ENCODE assay signal across 26 cellular contexts in genomic region chr3:127399154-127399553, GRCh38.
"Had no signal": no experiment of that assay in that cellular context is flagged by ENCODE, and none has a peak within 500 bp of the region (broad histone marks: within the 10 kb centered on the region; RNA-seq: fewer than 3 reads in every experiment).

No MANE protein-coding gene starts in this region.

- H3K27me3 ChIP-seq: neural progenitor cell, ovary, right lobe of liver, sigmoid colon, suprapubic skin, testis, vagina had no signal

- ATAC-seq: naive thymus-derived CD4-positive, alpha-beta T cell; natural killer cell; psoas muscle; right cardiac atrium; right lobe of liver; stimulated activated effector memory CD8-positive, alpha-beta T cell treated with anti-CD3 and anti-CD28 coated beads, Interleukin-12 subunit alpha, Interleukin-12 subunit beta, amount 100 ng/mL, for 72 hours; stimulated activated naive B cell treated with anti-CD40 and anti-IgM and Interleukin-4, amounts not matched to agents 10 μg/mL and 1 μg/mL and 100 μg/mL, for 72 hours; stimulated activated naive CD8-positive, alpha-beta T cell treated with anti-CD3 and anti-CD28 coated beads, Interleukin-15, amount 100 ng/mL, for 72 hours; stimulated activated naive CD8-positive, alpha-beta T cell treated with anti-CD3 and anti-CD28 coated beads, Interleukin-15, Interleukin-2, amounts not matched to agents 100 U/mL and 50 U/mL, for 24 hours had no signal

- H3K27ac ChIP-seq: neural progenitor cell, ovary, parathyroid adenoma, psoas muscle, right lobe of liver, sigmoid colon, suprapubic skin, testis, tibial artery, transverse colon, vagina had no signal

- H3K9me3 ChIP-seq: ovary, psoas muscle, sigmoid colon, suprapubic skin, testis, tibial artery, transverse colon, vagina had no signal

- H3K4me3 ChIP-seq: neural progenitor cell, ovary, psoas muscle, right lobe of liver, sigmoid colon, suprapubic skin, testis, tibial artery, transverse colon, vagina had no signal

- DNase-seq: naive thymus-derived CD4-positive, alpha-beta T cell; natural killer cell; occipital lobe; ovary; posterior cingulate gyrus; psoas muscle; right cardiac atrium; right lobe of liver; sigmoid colon; small intestine; stimulated activated CD4-positive, alpha-beta T cell treated with anti-CD3 and anti-CD28 coated beads, Interleukin-15, amount 100 ng/mL, for 24 hours; stimulated activated CD4-positive, alpha-beta T cell treated with anti-CD3 and anti-CD28 coated beads, Interleukin-2, amount 100 ng/mL, for 24 hours; stimulated activated CD4-positive, alpha-beta T cell treated with anti-CD3 and anti-CD28 coated beads, Interleukin-2, amount 100 ng/mL, for 48 hours; stimulated activated CD4-positive, alpha-beta T cell treated with anti-CD3 and anti-CD28 coated beads, Interleukin-4, amount 100 ng/mL, for 24 hours; stimulated activated naive B cell treated with anti-CD40 and anti-IgM and Interleukin-4, amounts not matched to agents 10 μg/mL and 1 μg/mL and 100 μg/mL, for 72 hours; stimulated activated naive CD8-positive, alpha-beta T cell treated with anti-CD3 and anti-CD28 coated beads, Interleukin-15, amount 100 ng/mL, for 72 hours; stimulated activated naive CD8-positive, alpha-beta T cell treated with anti-CD3 and anti-CD28 coated beads, Interleukin-15, Interleukin-2, amounts not matched to agents 100 U/mL and 50 U/mL, for 24 hours; substantia nigra; testis; tibial artery; transverse colon had no signal

- H3K4me1 ChIP-seq: parathyroid adenoma, psoas muscle, right lobe of liver, sigmoid colon, suprapubic skin, testis, tibial artery, transverse colon, vagina had no signal

- H3K36me3 ChIP-seq: neural progenitor cell, ovary, right lobe of liver, sigmoid colon, suprapubic skin, tibial artery, transverse colon, vagina had no signal
